Comparison of ENCODE assay signal across 8 cellular contexts in the genomic region with DNA sequence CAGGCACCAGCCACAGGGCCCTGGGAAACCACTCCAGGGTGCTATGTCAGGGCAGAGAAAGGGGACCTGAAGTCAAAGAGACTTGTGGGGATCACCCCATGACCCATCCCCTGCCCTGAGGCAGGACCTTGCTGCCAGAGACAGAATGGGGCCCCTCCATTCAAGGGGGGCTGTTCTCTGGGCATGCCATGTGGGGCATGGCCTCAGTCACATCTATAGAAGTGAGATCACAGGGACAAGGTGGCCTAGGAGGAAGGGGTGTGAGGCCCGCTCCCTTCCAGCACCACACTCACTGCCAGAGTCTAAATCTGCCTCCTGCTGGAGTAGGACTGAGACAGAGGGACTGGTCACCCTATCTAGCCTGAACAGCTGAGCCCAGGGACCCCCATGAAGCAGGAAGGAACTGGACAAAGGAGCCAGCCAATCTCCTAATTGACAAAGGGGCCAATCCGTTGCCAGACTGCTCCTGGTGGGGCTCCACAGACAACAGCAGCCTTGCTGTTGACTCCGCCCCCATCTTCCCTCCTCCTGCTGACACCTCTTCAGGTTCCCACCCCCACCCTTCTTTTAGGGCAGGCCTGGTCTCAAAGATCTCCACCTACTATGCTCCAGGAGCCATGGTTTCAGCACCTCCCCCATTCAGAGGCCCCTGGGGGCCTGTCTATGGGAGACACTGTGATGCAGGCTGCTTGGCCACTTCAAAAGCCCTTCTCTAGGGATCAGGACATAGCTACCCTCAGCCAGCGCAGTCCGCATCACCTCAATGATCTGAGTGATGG. TPM values are rescaled to one million over a fixed set of nuclear protein-coding genes. Genes with fewer than 3 reads are reported as not detected.
DNase-seq lines count a peak whose midpoint lies in the region; ATAC-seq and TF ChIP-seq lines count a peak whose summit lies in the region.

No MANE protein-coding gene starts in this region.

- no peaks in the 10 kb centered on the region for H3K27me3 Mint-ChIP-seq in natural killer cell treated with Interleukin-12 subunit alpha and Interleukin-12 subunit beta and Interleukin-15 and Interleukin-18, amount 100 ng/mL, for 72 hours

- peaks cover 5 to 23% of the 10 kb centered on the region in 2 donors for H3K4me1 Mint-ChIP-seq in natural killer cell treated with Interleukin-12 subunit alpha and Interleukin-12 subunit beta and Interleukin-15 and Interleukin-18, amount 100 ng/mL, for 72 hours (ENCODE audit: low read depth in 2 of 2)

- TF ChIP-seq POLR2A in esophagus muscularis mucosa (IDR thresholded peaks at IDR 0.05; ENCODE audit: low read depth): no peak

- peak overlapping the region in 1 of 2 donors; percentile 33 for H3K27ac Mint-ChIP-seq in natural killer cell treated with Interleukin-12 subunit alpha and Interleukin-12 subunit beta and Interleukin-15 and Interleukin-18, amount 100 ng/mL, for 72 hours

- H3K9me3 ChIP-seq in esophagus muscularis mucosa: no peaks in the 10 kb centered on the region

- no peaks in the 10 kb centered on the region for H3K27me3 ChIP-seq in esophagus muscularis mucosa

- peaks cover 13 to 31% (median 20%) of the 10 kb centered on the region in 4 donors for H3K4me1 ChIP-seq in esophagus muscularis mucosa

- TF ChIP-seq EP300 in esophagus muscularis mucosa (IDR thresholded peaks at IDR 0.05): no peak

- peak overlapping the region; percentile 40 to 78 (median 69) for H3K27ac ChIP-seq in esophagus muscularis mucosa (replicated peaks in 1 of 4)

- no peaks in the 10 kb centered on the region for H3K36me3 Mint-ChIP-seq in natural killer cell treated with Interleukin-12 subunit alpha and Interleukin-12 subunit beta and Interleukin-15 and Interleukin-18, amount 100 ng/mL, for 72 hours

- H3K36me3 ChIP-seq in esophagus muscularis mucosa: peaks cover 20 to 36% (median 31%) of the 10 kb centered on the region in 4 donors

- no peak overlapping the region for H3K4me3 ChIP-seq in esophagus muscularis mucosa

- H3K4me3 Mint-ChIP-seq in natural killer cell treated with Interleukin-12 subunit alpha and Interleukin-12 subunit beta and Interleukin-15 and Interleukin-18, amount 100 ng/mL, for 72 hours: no peak overlapping the region

- TF ChIP-seq CTCF in esophagus muscularis mucosa (IDR thresholded peaks at IDR 0.05): no peak

- WGBS in esophagus muscularis mucosa: 85% methylated on average over 5 of the region's 5 CpGs

- intact Hi-C loops in esophagus muscularis mucosa (cut with DNase I): no loop called here

- no peaks in the 10 kb centered on the region for H3K9me3 Mint-ChIP-seq in natural killer cell treated with Interleukin-12 subunit alpha and Interleukin-12 subunit beta and Interleukin-15 and Interleukin-18, amount 100 ng/mL, for 72 hours

- DNase-seq in Caki2 (ENCODE audit: low read depth): peak; percentile 35
- DNase-seq in SK-MEL-5 (ENCODE audit: low read depth, low spot score): peak; percentile 67
- DNase-seq in esophagus muscularis mucosa (ENCODE audit: extremely low spot score): no peak
- DNase-seq in natural killer cell treated with Interleukin-12 subunit alpha and Interleukin-12 subunit beta and Interleukin-15 and Interleukin-18, amount 100 ng/mL, for 72 hours (ENCODE audit: low spot score): no peak
- no peak for DNase-seq in amniotic stem cell (lab: John Stamatoyannopoulos, UW)
- no peak for DNase-seq in effector CD8-positive, alpha-beta T cell (lab: John Stamatoyannopoulos, UW)
- no peak for DNase-seq in COLO829 (ENCODE audit: low spot score)

- ATAC-seq in natural killer cell treated with Interleukin-12 subunit alpha and Interleukin-12 subunit beta and Interleukin-15 and Interleukin-18, amount 100 ng/mL, for 72 hours: peak; percentile 20 to 32
- ATAC-seq in HG03108 (IDR thresholded peaks at IDR 0.05; ENCODE audit: unreplicated experiment): no peak

- in situ Hi-C loops in Caki2 (cut with HindIII; ENCODE audit: low pct_unique_long_range_greater_than_20kb, low sequenced_read_pairs) (no loop called here), SK-MEL-5 (cut with HindIII; ENCODE audit: low pct_unique_long_range_greater_than_20kb, low sequenced_read_pairs) (no loop called here)

RNA-seq across cellular contexts. Expression of a gene that starts 26.0 kb away (rescaled TPM):
- total RNA-seq in Caki2 (2014; rRNA removed; shearing (Covaris generic); ENCODE audit: low replicate concordance): 2.3 and 8.7 TPM in 2 replicates
- 13.3 and 17.2 TPM in 2 replicates for total RNA-seq in SK-MEL-5 (2014; rRNA removed; shearing (Covaris generic))
- polyA plus RNA-seq in SK-MEL-5 (2015; cell fraction: cytosol; rRNA removed): 92.3 and 140 TPM in 2 replicates
- 4,541 and 4,715 TPM in 2 replicates for polyA plus RNA-seq in SK-MEL-5 (2015; cell fraction: nucleus; rRNA removed)
- total RNA-seq in esophagus muscularis mucosa: 100 to 1,000 TPM in 2 of 4 donors, 10 to 100 TPM in 2; 42.8 to 181 (median 96.0) TPM
- total RNA-seq in natural killer cell treated with Interleukin-12 subunit alpha and Interleukin-12 subunit beta and Interleukin-15 and Interleukin-18, amount 100 ng/mL, for 72 hours: 100 to 1,000 TPM; 432 to 571 TPM

RNA-seq across cellular contexts. Expression of a gene that starts 50.2 kb away (rescaled TPM):
- total RNA-seq in Caki2 (2014; rRNA removed; shearing (Covaris generic); ENCODE audit: low replicate concordance): 107 and 234 TPM in 2 replicates
- 1,469 and 1,846 TPM in 2 replicates for total RNA-seq in SK-MEL-5 (2014; rRNA removed; shearing (Covaris generic))
- polyA plus RNA-seq in SK-MEL-5 (2015; cell fraction: cytosol; rRNA removed): 14.9 and 24.6 TPM in 2 replicates
- polyA plus RNA-seq in SK-MEL-5 (2015; cell fraction: nucleus; rRNA removed): 1,901 and 1,945 TPM in 2 replicates
- over 10,000 TPM in 1 of 4 donors, 1,000 to 10,000 TPM in 3; 2,724 to 15,405 (median 5,373) TPM for total RNA-seq in esophagus muscularis mucosa
- 1,000 to 10,000 TPM; 6,610 to 7,236 TPM for total RNA-seq in natural killer cell treated with Interleukin-12 subunit alpha and Interleukin-12 subunit beta and Interleukin-15 and Interleukin-18, amount 100 ng/mL, for 72 hours

Comparison
In these comparisons a context has a peak if more than half of its experiments do, and no peak if none do; other contexts are left out.
1. DNase-seq: peak in Caki2 (single experiment) and SK-MEL-5 (single experiment); none in esophagus muscularis mucosa (single experiment), natural killer cell treated with Interleukin-12 subunit alpha and Interleukin-12 subunit beta and Interleukin-15 and Interleukin-18, amount 100 ng/mL, for 72 hours (single experiment), amniotic stem cell (single experiment), effector CD8-positive, alpha-beta T cell (single experiment) and COLO829 (single experiment).